Comparison of ENCODE assay signal across 8 cellular contexts in the genomic region with DNA sequence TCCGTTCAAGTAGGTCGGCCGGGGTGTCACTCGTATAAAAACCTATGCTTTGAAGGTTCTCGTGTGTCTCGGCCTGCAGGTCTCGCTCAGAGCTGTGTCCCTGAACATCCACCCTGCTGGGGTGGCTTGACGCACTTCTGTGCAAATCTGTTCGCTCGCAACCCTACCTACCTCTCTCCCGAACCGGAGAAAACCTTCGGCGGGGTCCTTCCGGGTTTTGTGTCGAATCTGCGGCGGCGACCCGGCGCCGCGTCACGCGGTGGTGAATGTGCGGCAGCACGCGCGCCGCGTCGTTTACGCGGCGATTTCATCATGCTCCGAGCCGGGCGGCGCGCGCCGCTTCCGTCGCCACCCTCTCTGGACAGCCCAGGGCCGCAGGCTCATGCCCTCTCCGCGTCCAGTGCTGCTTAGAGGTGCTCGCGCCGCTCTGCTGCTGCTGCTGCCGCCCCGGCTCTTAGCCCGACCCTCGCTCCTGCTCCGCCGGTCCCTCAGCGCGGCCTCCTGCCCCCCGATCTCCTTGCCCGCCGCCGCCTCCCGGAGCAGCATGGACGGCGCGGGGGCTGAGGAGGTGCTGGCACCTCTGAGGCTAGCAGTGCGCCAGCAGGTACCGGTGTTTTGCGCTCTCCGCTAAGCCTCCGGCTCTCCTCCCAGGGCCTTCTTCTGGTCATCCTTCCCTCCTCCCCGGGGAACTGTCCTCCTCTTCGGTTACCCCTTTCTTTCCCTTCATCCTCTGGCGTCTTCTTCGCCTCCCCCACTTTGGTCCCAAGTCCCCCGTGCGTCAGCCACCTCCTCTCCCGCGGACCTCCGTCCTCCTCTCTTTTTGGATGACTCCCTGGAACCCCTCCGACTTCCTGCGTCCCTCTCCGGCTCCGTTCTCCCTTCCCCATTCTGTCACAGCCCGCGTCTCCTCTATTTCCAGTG. TPM values are rescaled to one million over a fixed set of nuclear protein-coding genes. Genes with fewer than 3 reads are reported as not detected.
DNase-seq lines count a peak whose midpoint lies in the region; ATAC-seq, FAIRE-seq and TF ChIP-seq lines count a peak whose summit lies in the region.

A gene with protein sequence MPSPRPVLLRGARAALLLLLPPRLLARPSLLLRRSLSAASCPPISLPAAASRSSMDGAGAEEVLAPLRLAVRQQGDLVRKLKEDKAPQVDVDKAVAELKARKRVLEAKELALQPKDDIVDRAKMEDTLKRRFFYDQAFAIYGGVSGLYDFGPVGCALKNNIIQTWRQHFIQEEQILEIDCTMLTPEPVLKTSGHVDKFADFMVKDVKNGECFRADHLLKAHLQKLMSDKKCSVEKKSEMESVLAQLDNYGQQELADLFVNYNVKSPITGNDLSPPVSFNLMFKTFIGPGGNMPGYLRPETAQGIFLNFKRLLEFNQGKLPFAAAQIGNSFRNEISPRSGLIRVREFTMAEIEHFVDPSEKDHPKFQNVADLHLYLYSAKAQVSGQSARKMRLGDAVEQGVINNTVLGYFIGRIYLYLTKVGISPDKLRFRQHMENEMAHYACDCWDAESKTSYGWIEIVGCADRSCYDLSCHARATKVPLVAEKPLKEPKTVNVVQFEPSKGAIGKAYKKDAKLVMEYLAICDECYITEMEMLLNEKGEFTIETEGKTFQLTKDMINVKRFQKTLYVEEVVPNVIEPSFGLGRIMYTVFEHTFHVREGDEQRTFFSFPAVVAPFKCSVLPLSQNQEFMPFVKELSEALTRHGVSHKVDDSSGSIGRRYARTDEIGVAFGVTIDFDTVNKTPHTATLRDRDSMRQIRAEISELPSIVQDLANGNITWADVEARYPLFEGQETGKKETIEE (plus strand): TSS at position 339 of the 921 bp plus-strand sequence. CDS start 44 bp downstream, at position 383.

- peaks cover 21% of the 10 kb centered on the region for H4K20me1 ChIP-seq in hepatocyte (ENCODE audit: insufficient read depth, poor library complexity, severe bottlenecking)

- FAIRE-seq in D721Med (lab: Jason Lieb, UNC): no peak

- H3K9me3 ChIP-seq in hepatocyte (ENCODE audit: low read depth): no peaks in the 10 kb centered on the region

- peak within 1 kb of the TSS; percentile 99 for H3K27ac ChIP-seq in hepatocyte

- WGBS in hepatocyte (ENCODE audit: low lambda C conversion rate, missing lambda C conversion rate): 1% methylated on average over 85 of the region's 86 CpGs

- ATAC-seq in GM18517 (IDR thresholded peaks at IDR 0.05; ENCODE audit: unreplicated experiment) (peak; percentile 80), HG03025 (IDR thresholded peaks at IDR 0.05; ENCODE audit: low FRiP score, unreplicated experiment) (peak; percentile 92)

- H3K79me2 ChIP-seq in hepatocyte: peaks cover 82% of the 10 kb centered on the region

- peak within 1 kb of the TSS; percentile 83 for H3K4me2 ChIP-seq in hepatocyte

- no peak for TF ChIP-seq CTCF in hepatocyte (IDR thresholded peaks at IDR 0.05; ENCODE audit: poor library complexity)
- no peak for TF ChIP-seq CTCF in D721Med (IDR thresholded peaks at IDR 0.05; ENCODE audit: insufficient read depth, missing control alignments)

- DNase-seq in NCI-H2081 treated with DMSO at 0.1 percent for 48 hours (lab: John Stamatoyannopoulos, UW): peak; percentile 65
- peak; percentile 75 for DNase-seq in T1000 (lab: John Stamatoyannopoulos, UW)
- peak; percentile 97 for DNase-seq in astrocyte of the hippocampus (ENCODE audit: low read depth, low spot score)
- peak; percentile 95 for DNase-seq in hepatocyte (ENCODE audit: low spot score)
- peak; percentile 97 for DNase-seq in retina
- no peak for DNase-seq in D721Med (ENCODE audit: insufficient read length, low spot score)

- H3K4me3 ChIP-seq in hepatocyte: peak within 1 kb of the TSS; percentile 85

- peaks cover 9% of the 10 kb centered on the region for H3K4me1 ChIP-seq in hepatocyte (ENCODE audit: insufficient read depth)

- H3K9me2 ChIP-seq in hepatocyte (replicated peaks; ENCODE audit: insufficient read depth): no peaks in the 10 kb centered on the region

- peak within 1 kb of the TSS; percentile 91 for H2AFZ ChIP-seq in hepatocyte

- no peaks in the 10 kb centered on the region for H3K27me3 ChIP-seq in hepatocyte

- no peaks in the 10 kb centered on the region for H3K36me3 ChIP-seq in hepatocyte (replicated peaks; ENCODE audit: insufficient read depth, low read depth)

RNA-seq across cellular contexts. Expression of the gene that starts here (rescaled TPM):
- total RNA-seq in hepatocyte: 151 and 163 TPM in 2 replicates
- polyA plus RNA-seq in hepatocyte: 111 and 131 TPM in 2 replicates
